ENCODE assay signal across 18 cellular contexts in genomic region chr1:115340879-115341278, GRCh38. TPM values are rescaled to one million over a fixed set of nuclear protein-coding genes. Genes with fewer than 3 reads are reported as not detected.
DNase-seq lines count a peak whose midpoint lies in the region; ATAC-seq, FAIRE-seq and TF ChIP-seq lines count a peak whose summit lies in the region.
"Had no signal": no experiment of that assay in that cellular context is flagged by ENCODE, and none has a peak within 500 bp of the region (broad histone marks: within the 10 kb centered on the region; RNA-seq: fewer than 3 reads in every experiment).

No MANE protein-coding gene starts in this region.

- no peaks in the 10 kb centered on the region for H3K79me2 ChIP-seq in HepG2 (ENCODE audit: insufficient read depth, low read length)

- no peak overlapping the region for H3K27ac Mint-ChIP-seq in endodermal cell
- H3K27ac Mint-ChIP-seq: CD4-positive, alpha-beta memory T cell had no signal

- CTCF ChIA-PET in HepG2 (lab: Yijun Ruan, JAX; ENCODE audit: low intra/inter-chr PET ratio, low total read pairs), result no interaction called here

- peaks cover 69% of the 10 kb centered on the region for H3K27me3 Mint-ChIP-seq in endodermal cell (ENCODE audit: insufficient read depth)

- H4K20me1 ChIP-seq in HepG2 (ENCODE audit: insufficient read depth, low read length), result no peaks in the 10 kb centered on the region

- TF ChIP-seq CTCF in heart left ventricle (IDR thresholded peaks at IDR 0.05), result no peak
- no peak for TF ChIP-seq CTCF in choroid plexus epithelial cell (conservative IDR thresholded peaks at IDR 0.05; ENCODE audit: low read depth, low read length)
- no peak for TF ChIP-seq CTCF in HepG2 (CRISPR knock-in tag; IDR thresholded peaks at IDR 0.05)
- TF ChIP-seq CTCF in endodermal cell (conservative IDR thresholded peaks at IDR 0.05), result no peak

- TF ChIP-seq POLR2A in heart left ventricle (IDR thresholded peaks at IDR 0.05) (no peak), HepG2 (IDR thresholded peaks at IDR 0.05; ENCODE audit: insufficient read depth in 1 of 2, low read depth in 2 of 2, low read length in 2 of 2) (no peak)

- BruUV-seq in HepG2 (replicated peaks; lab: Mats Ljungman, UMichigan), result no TSS peak

- H3K4me1 Mint-ChIP-seq in endodermal cell, result peaks cover 4% of the 10 kb centered on the region
- H3K4me1 Mint-ChIP-seq: CD4-positive, alpha-beta memory T cell had no signal

- H3K9me3 ChIP-seq in heart left ventricle, result no peaks in the 10 kb centered on the region
- H3K9me3 ChIP-seq in HepG2 (ENCODE audit: low read length), result no peaks in the 10 kb centered on the region
- no peaks in the 10 kb centered on the region for H3K9me3 ChIP-seq in endodermal cell (ENCODE audit: control insufficient read depth, low read length)

- intact Hi-C loops in heart left ventricle (cut with DNase I), result loop anchor here in 2 of 10 donors (5.0 to 10.0 kb wide), 2 partner anchors 124 to 126 kb away; no protein-coding TSS in a partner anchor
- intact Hi-C loops in cardiac septum (cut with DNase I), result loop anchor here (5.0 kb wide), 1 partner anchor 199 kb away; no protein-coding TSS in a partner anchor
- intact Hi-C loops in HepG2 (cut with micrococcal nuclease; ENCODE audit: unreplicated experiment), result no loop called here

- H3K4me3 Mint-ChIP-seq in endodermal cell, result no peak overlapping the region
- H3K4me3 Mint-ChIP-seq: CD4-positive, alpha-beta memory T cell; IgD-negative memory B cell had no signal

- H3K9me3 Mint-ChIP-seq in endodermal cell, result no peaks in the 10 kb centered on the region

- H3K36me3 ChIP-seq in heart left ventricle, result no peaks in the 10 kb centered on the region
- H3K36me3 ChIP-seq in HepG2 (replicated peaks in 1 of 2; ENCODE audit: control insufficient read depth in 1 of 2, insufficient read depth in 2 of 2, low read length in 2 of 2), result no peaks in the 10 kb centered on the region
- H3K36me3 ChIP-seq in endodermal cell (ENCODE audit: control insufficient read depth, insufficient read depth, low read length), result no peaks in the 10 kb centered on the region

- no peak overlapping the region for H2AFZ ChIP-seq in HepG2 (ENCODE audit: low read length)
- H2AFZ ChIP-seq: GM23248 had no signal

- WGBS in heart left ventricle, 4 donors, result 15 to 26% (median 21%) methylated on average over 3 of the region's 3 CpGs
- 21% methylated on average over 3 of the region's 3 CpGs for WGBS in HepG2 (ENCODE audit: low lambda C conversion rate)
- 86 to 94% methylated on average over 1 to 3 of the region's 3 CpGs for WGBS in endodermal cell (ENCODE audit: insufficient coverage in 1 of 2, insufficient read length in 1 of 2), 2 experiments

- POLR2A ChIA-PET in HepG2 (lab: Yijun Ruan, JAX), result no interaction called here

- peak in 4 of 5 donors; percentile 37 to 52 (median 42) for DNase-seq in heart left ventricle
- DNase-seq in cardiac septum (ENCODE audit: low spot score), result no peak
- DNase-seq in choroid plexus epithelial cell (ENCODE audit: low read depth), result peak; percentile 44
- no peak for DNase-seq in left lobe of liver (ENCODE audit: low spot score)
- DNase-seq in HepG2 (ENCODE audit: low spot score), result no peak
- no peak for DNase-seq in NCI-H2029 (lab: John Stamatoyannopoulos, UW)
- no peak for DNase-seq in endodermal cell
- DNase-seq: CD4-positive, alpha-beta memory T cell; DMS79; GM23248; NCI-H446 had no signal

- ATAC-seq in heart left ventricle, result peak; percentile 55 to 73 (median 64)
- ATAC-seq in left lobe of liver, result peak; percentile 25
- ATAC-seq in HepG2, result no peak
- no peak for ATAC-seq in HG03378 (IDR thresholded peaks at IDR 0.05; ENCODE audit: unreplicated experiment)
- ATAC-seq: HCT116 had no signal

- no peak for TF ChIP-seq RAD21 in HepG2 (CRISPR knock-in tag; IDR thresholded peaks at IDR 0.05)

- peaks cover 0 to 32% (median 0%) of the 10 kb centered on the region in 9 donors for H3K27me3 ChIP-seq in heart left ventricle
- H3K27me3 ChIP-seq in HepG2 (ENCODE audit: control insufficient read depth in 1 of 2, insufficient read depth in 2 of 2, low read length in 2 of 2), result 0 out of 5 replicates have a peak, but pooled peaks cover 0 to 2% of the 10 kb centered on the region in 2 experiments
- peaks cover 55% of the 10 kb centered on the region for H3K27me3 ChIP-seq in endodermal cell (ENCODE audit: control insufficient read depth, insufficient read depth, low read length, poor library complexity, severe bottlenecking)

- H3K9ac ChIP-seq in HepG2 (ENCODE audit: insufficient read depth, low read depth, low read length) (no peak overlapping the region), endodermal cell (ENCODE audit: extremely low read depth, low read length, poor library complexity, severe bottlenecking) (no peak overlapping the region)
- H3K9ac ChIP-seq: GM23248 had no signal

- no peak overlapping the region for H3K4me2 ChIP-seq in HepG2 (ENCODE audit: low read depth, low read length)

- no peak for FAIRE-seq in HepG2 (lab: Jason Lieb, UNC)
- FAIRE-seq: G401.6, GM12891, RCC 7860 had no signal

- H3K27ac ChIP-seq in heart left ventricle, result peak overlapping the region in 11 of 12 donors; percentile 6 to 71 (median 51)
- no peak overlapping the region for H3K27ac ChIP-seq in HepG2 (ENCODE audit: extremely low read length, insufficient read depth, low read length)
- H3K27ac ChIP-seq in endodermal cell (ENCODE audit: low read depth, low read length), result no peak overlapping the region
- H3K27ac ChIP-seq: GM23248 had no signal

- in situ Hi-C loops in HepG2 (cut with HindIII; ENCODE audit: extremely low pct_ligation_motif_present, low pct_unique_long_range_greater_than_20kb), result no loop called here

- peaks cover 0 to 40% (median 15%) of the 10 kb centered on the region in 12 donors for H3K4me1 ChIP-seq in heart left ventricle
- H3K4me1 ChIP-seq in HepG2 (ENCODE audit: insufficient read depth, low read length), result no peaks in the 10 kb centered on the region
- H3K4me1 ChIP-seq in endodermal cell (ENCODE audit: control insufficient read depth, insufficient read depth, low read length), result no peaks in the 10 kb centered on the region

- H3K36me3 Mint-ChIP-seq in endodermal cell (ENCODE audit: low read depth), result no peaks in the 10 kb centered on the region
- H3K36me3 Mint-ChIP-seq: CD4-positive, alpha-beta memory T cell had no signal

- TF ChIP-seq EP300 in HepG2 (IDR thresholded peaks at IDR 0.05; ENCODE audit: low read depth in 2 of 2, low read length in 2 of 2), result no peak
- no peak for TF ChIP-seq EP300 in HepG2 (CRISPR knock-in tag; IDR thresholded peaks at IDR 0.05; ENCODE audit: borderline replicate concordance)

- no peak overlapping the region for H3K4me3 ChIP-seq in heart left ventricle
- H3K4me3 ChIP-seq in choroid plexus epithelial cell (ENCODE audit: low read depth, low read length), result no peak overlapping the region
- no peak overlapping the region for H3K4me3 ChIP-seq in HepG2 (replicated peaks in 1 of 3; ENCODE audit: insufficient read depth in 1 of 3, low read depth in 2 of 3, low read length in 3 of 3)
- no peak overlapping the region for H3K4me3 ChIP-seq in endodermal cell (ENCODE audit: low read length)
- H3K4me3 ChIP-seq: GM23248 had no signal

TF ChIP-seq in HepG2, 621 proteins besides CTCF, POLR2A, EP300 and RAD21 (continues in another document):
- TF ChIP-seq ZNF276 (CRISPR knock-in tag; IDR thresholded peaks at IDR 0.05; ENCODE audit: low read depth), result no peak
- TF ChIP-seq ZNF780A (CRISPR knock-in tag; IDR thresholded peaks at IDR 0.05), result no peak
- no peak for TF ChIP-seq GTF3A (CRISPR knock-in tag; conservative IDR thresholded peaks at IDR 0.05)

RNA-seq across cellular contexts. Expression of gene NGF, which starts 2.8 kb away (rescaled TPM):
- total RNA-seq in heart left ventricle (10 to 100 TPM in 1 of 9 donors, 1 to 10 TPM in 7, under 1 TPM in 1; 0.94 to 13.6 (median 2.9) TPM), cardiac septum (2.1 TPM), left lobe of liver (0.55 TPM), HepG2 (2016; rRNA removed; fragmentation: Illumina TruSeq; extraction: Trizol) (not detected in 2 replicates), endodermal cell (under 1 TPM in 1 of 2 donors, not detected in 1; 0.26 TPM)
- polyA plus RNA-seq in heart left ventricle (10 to 100 TPM in 1 of 2 donors, 1 to 10 TPM in 1; 2.4 to 11.5 TPM), HepG2 (2011; rRNA removed) (not detected in 2 replicates)
- not detected in 2 replicates for total RNA-seq in HepG2 (2016; cell fraction: cytosol; rRNA removed; fragmentation: Illumina TruSeq; extraction: Trizol; ENCODE audit: low read depth)
- not detected in 2 replicates for total RNA-seq in HepG2 (2016; cell fraction: insoluble cytoplasmic fraction; rRNA removed; fragmentation: Illumina TruSeq; extraction: Trizol)
- not detected in 2 replicates for total RNA-seq in HepG2 (2016; cell fraction: membrane; rRNA removed; fragmentation: Illumina TruSeq; extraction: Trizol)
- total RNA-seq in HepG2 (2016; cell fraction: nucleus; rRNA removed; fragmentation: Illumina TruSeq; extraction: Trizol), result not detected in 2 replicates
- polyA plus RNA-seq in HepG2 (2011; cell fraction: cytosol; rRNA removed), result not detected in 2 replicates
- polyA plus RNA-seq in HepG2 (2011; cell fraction: nucleus; rRNA removed), result not detected in 2 replicates
- not detected in 2 replicates for polyA plus RNA-seq in HepG2 (2012)
- polyA plus RNA-seq in HepG2 (2016; cell fraction: cytosol; fragmentation: Illumina TruSeq; extraction: Trizol; ENCODE audit: low read depth), result not detected in 2 replicates
- polyA plus RNA-seq in HepG2 (2016; cell fraction: insoluble cytoplasmic fraction; fragmentation: Illumina TruSeq; extraction: Trizol; ENCODE audit: low read depth), result not detected in 2 replicates
- polyA plus RNA-seq in HepG2 (2016; cell fraction: membrane; fragmentation: Illumina TruSeq; extraction: Trizol; ENCODE audit: low read depth), result not detected in 2 replicates
- polyA plus RNA-seq in HepG2 (2016; cell fraction: nucleus; fragmentation: Illumina TruSeq; extraction: Trizol; ENCODE audit: insufficient read depth, low read depth), result not detected in 2 replicates
- not detected in 2 replicates for polyA minus RNA-seq in HepG2 (2011; rRNA and poly(A)+ RNA removed; ENCODE audit: low replicate concordance)
- polyA minus RNA-seq in HepG2 (2011; cell fraction: cytosol; rRNA and poly(A)+ RNA removed), result not detected in 2 replicates
- not detected in 2 replicates for polyA minus RNA-seq in HepG2 (2011; cell fraction: nucleus; rRNA and poly(A)+ RNA removed)
- polyA plus RNA-seq in endodermal cell (2013, experiment 1 of 2), result 0.75 TPM
- polyA plus RNA-seq in endodermal cell (2013, experiment 2 of 2), result 0.99 TPM
- total RNA-seq: CD4-positive, alpha-beta memory T cell; HT-29 had no signal
- polyA plus RNA-seq: CD4-positive, alpha-beta memory T cell; IgD-negative memory B cell had no signal

Comparison
In these comparisons a context has a peak if more than half of its experiments do, and no peak if none do; other contexts are left out.
1. DNase-seq: peak in heart left ventricle (4 of 5) and choroid plexus epithelial cell (single experiment); none in cardiac septum (single experiment), left lobe of liver (single experiment), HepG2 (single experiment), NCI-H2029 (single experiment) and endodermal cell (single experiment).
2. ATAC-seq: peak in heart left ventricle (4 of 4) and left lobe of liver (single experiment); none in HepG2 (single experiment) and HG03378 (single experiment).
3. H3K27ac ChIP-seq: peak in heart left ventricle (11 of 12); none in HepG2 (single experiment) and endodermal cell (single experiment).